In the genomic region with DNA sequence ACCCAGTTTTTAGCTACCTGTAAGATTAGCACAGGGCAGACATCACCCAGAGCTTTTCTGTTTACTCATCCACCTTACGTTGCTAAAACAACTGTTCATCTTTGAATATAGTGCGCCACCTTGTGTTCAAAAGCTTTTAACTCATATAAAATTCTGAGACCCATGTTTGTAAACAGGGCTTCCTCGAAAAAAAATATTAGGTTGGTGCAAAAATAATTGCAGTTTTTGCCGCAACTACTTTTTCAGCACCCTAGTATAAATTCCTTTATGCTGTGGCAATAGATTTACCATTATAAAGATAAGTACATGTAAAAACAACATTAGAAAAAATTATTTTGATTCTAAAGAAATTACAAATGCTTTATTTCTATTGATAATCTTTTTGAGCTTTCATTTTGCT, we compare ENCODE assay signal across 8 cellular contexts.
A peak's percentile ranks its signal among the peaks of the same experiment; 100 is the strongest.
DNase-seq lines count a peak whose midpoint lies in the region; ATAC-seq and TF ChIP-seq lines count a peak whose summit lies in the region.

No MANE protein-coding gene starts in this region.

- H3K27me3 ChIP-seq in GM23248 (replicated peaks; ENCODE audit: insufficient read depth) (no peaks in the 10 kb centered on the region), KMS-11 (ENCODE audit: insufficient read depth, low read depth) (no peaks in the 10 kb centered on the region), OCI-LY3 (ENCODE audit: low read depth, low read length) (no peaks in the 10 kb centered on the region), tibial nerve (no peaks in the 10 kb centered on the region)

- no peak for TF ChIP-seq EP300 in tibial nerve (IDR thresholded peaks at IDR 0.05)

- no peak overlapping the region for H3K27ac Mint-ChIP-seq in central memory CD8-positive, alpha-beta T cell (ENCODE audit: low read depth)

- H3K4me2 ChIP-seq in GM23248 (ENCODE audit: unreplicated experiment): no peak overlapping the region
- H3K4me2 ChIP-seq in KMS-11: peak overlapping the region; percentile 31; the same call in 1 of the 2 replicates
- H3K4me2 ChIP-seq in OCI-LY3 (ENCODE audit: low read length): no peak overlapping the region

- peak in 4 of 6 experiments; percentile 1 to 71 (median 54) for DNase-seq in stimulated activated naive CD4-positive, alpha-beta T cell (lab: John Stamatoyannopoulos, UW)
- DNase-seq in stimulated activated naive CD4-positive, alpha-beta T cell treated with Interleukin-2 at 50 U/mL for 16 hours (lab: John Stamatoyannopoulos, UW): no peak
- peak; percentile 88 for DNase-seq in GM23248
- peak in 1 of 2 donors; percentile 38 for DNase-seq in central memory CD8-positive, alpha-beta T cell (ENCODE audit: low spot score in 2 of 2)
- no peak for DNase-seq in left colon
- DNase-seq in tibial nerve (ENCODE audit: low spot score in 2 of 2): peak in 1 of 2 donors; percentile 77

- TF ChIP-seq CTCF in KMS-11 (conservative IDR thresholded peaks at IDR 0.05; ENCODE audit: low read depth, low read length) (peak; percentile 84), OCI-LY3 (IDR thresholded peaks at IDR 0.05; ENCODE audit: low read depth, low read length) (peak; percentile 86), tibial nerve (IDR thresholded peaks at IDR 0.05) (peak; percentile 33 to 64 (median 59))

- no peak overlapping the region for H3K9ac ChIP-seq in GM23248
- H3K9ac ChIP-seq in KMS-11: no peak overlapping the region
- H3K9ac ChIP-seq in OCI-LY3 (ENCODE audit: low read length): no peak overlapping the region

- H3K4me1 Mint-ChIP-seq in central memory CD8-positive, alpha-beta T cell: no peaks in the 10 kb centered on the region

- no peak for TF ChIP-seq POLR2A in tibial nerve (IDR thresholded peaks at IDR 0.05)

- intact Hi-C loops in left colon (cut with DNase I, micrococcal nuclease): loop anchor here in 1 of 2 donors (5.0 kb wide), 3 partner anchors 570 to 885 kb away; no protein-coding TSS in a partner anchor

- H3K9me3 Mint-ChIP-seq in central memory CD8-positive, alpha-beta T cell: no peaks in the 10 kb centered on the region

- H2AFZ ChIP-seq in GM23248: no peak overlapping the region
- no peak overlapping the region for H2AFZ ChIP-seq in KMS-11 (ENCODE audit: low read depth)
- H2AFZ ChIP-seq in OCI-LY3 (ENCODE audit: low read depth, low read length): no peak overlapping the region

- H4K20me1 ChIP-seq in GM23248 (ENCODE audit: insufficient read depth): no peaks in the 10 kb centered on the region
- no peaks in the 10 kb centered on the region for H4K20me1 ChIP-seq in KMS-11 (ENCODE audit: insufficient read depth)
- no peaks in the 10 kb centered on the region for H4K20me1 ChIP-seq in OCI-LY3 (ENCODE audit: insufficient read depth, low read length)

- H3F3A ChIP-seq in GM23248 (ENCODE audit: insufficient read depth): no peaks in the 10 kb centered on the region

- H3K9me2 ChIP-seq in GM23248 (ENCODE audit: insufficient read depth): no peaks in the 10 kb centered on the region

- H3K36me3 ChIP-seq in GM23248 (ENCODE audit: low read depth) (no peaks in the 10 kb centered on the region), KMS-11 (ENCODE audit: insufficient read depth) (no peaks in the 10 kb centered on the region), OCI-LY3 (replicated peaks; ENCODE audit: low read depth, low read length) (no peaks in the 10 kb centered on the region), tibial nerve (peaks cover 0 to 22% (median 0%) of the 10 kb centered on the region in 3 donors)

- peaks cover 8% of the 10 kb centered on the region for H3K36me3 Mint-ChIP-seq in central memory CD8-positive, alpha-beta T cell (ENCODE audit: insufficient read depth)

- no peaks in the 10 kb centered on the region for H3K27me3 Mint-ChIP-seq in central memory CD8-positive, alpha-beta T cell

- H3K4me3 ChIP-seq in GM23248: no peak overlapping the region
- no peak overlapping the region for H3K4me3 ChIP-seq in KMS-11 (IDR thresholded peaks at IDR 0.05; ENCODE audit: insufficient read depth, low read depth, low read length)
- H3K4me3 ChIP-seq in OCI-LY3 (ENCODE audit: low read length): no peak overlapping the region
- H3K4me3 ChIP-seq in tibial nerve: no peak overlapping the region

- ATAC-seq in central memory CD8-positive, alpha-beta T cell (replicated peaks; ENCODE audit: extremely low read depth, poor library complexity, severe bottlenecking): peak; percentile 85
- peak; percentile 91 for ATAC-seq in left colon

- H3K9me3 ChIP-seq in GM23248 (ENCODE audit: low read depth): no peaks in the 10 kb centered on the region
- H3K9me3 ChIP-seq in OCI-LY3 (ENCODE audit: insufficient read depth, low read length): no peaks in the 10 kb centered on the region
- no peaks in the 10 kb centered on the region for H3K9me3 ChIP-seq in tibial nerve

- H3K79me2 ChIP-seq in GM23248 (ENCODE audit: insufficient read depth) (no peaks in the 10 kb centered on the region), KMS-11 (ENCODE audit: insufficient read depth, low read depth) (no peaks in the 10 kb centered on the region), OCI-LY3 (ENCODE audit: low read length) (no peaks in the 10 kb centered on the region)

- 10% methylated on average over 4 of the region's 4 CpGs for WGBS in GM23248 (ENCODE audit: low coverage in 1 of 2, low lambda C conversion rate in 2 of 2, missing lambda C conversion rate in 2 of 2), 2 experiments
- WGBS in tibial nerve, 2 donors: 11% methylated on average over 4 of the region's 4 CpGs

- H3K27ac ChIP-seq in GM23248 (no peak overlapping the region), KMS-11 (no peak overlapping the region), OCI-LY3 (ENCODE audit: low read length) (no peak overlapping the region), tibial nerve (no peak overlapping the region)

- no peak overlapping the region for H3K4me3 Mint-ChIP-seq in central memory CD8-positive, alpha-beta T cell

- in situ Hi-C loops in GM23248 (cut with MboI): loop anchor here (5.0 to 10.0 kb wide), 2 partner anchors 565 to 872 kb away; no protein-coding TSS in a partner anchor

- H3K4me1 ChIP-seq in GM23248 (ENCODE audit: insufficient read depth) (no peaks in the 10 kb centered on the region), KMS-11 (ENCODE audit: low read depth, poor library complexity, severe bottlenecking) (peaks cover 7% of the 10 kb centered on the region), OCI-LY3 (ENCODE audit: low read length) (no peaks in the 10 kb centered on the region), tibial nerve (no peaks in the 10 kb centered on the region)

Comparison
In these comparisons a context has a peak if more than half of its experiments do, and no peak if none do; other contexts are left out.
1. DNase-seq: peak in stimulated activated naive CD4-positive, alpha-beta T cell (4 of 6) and GM23248 (single experiment); none in stimulated activated naive CD4-positive, alpha-beta T cell treated with Interleukin-2 at 50 U/mL for 16 hours (single experiment) and left colon (0 of 2).
2. Peak in every context shown above with its lines, with median percentiles within 50 percentile points of each other: CTCF ChIP-seq.